ENCODE assay signal across 8 cellular contexts in the genomic region with DNA sequence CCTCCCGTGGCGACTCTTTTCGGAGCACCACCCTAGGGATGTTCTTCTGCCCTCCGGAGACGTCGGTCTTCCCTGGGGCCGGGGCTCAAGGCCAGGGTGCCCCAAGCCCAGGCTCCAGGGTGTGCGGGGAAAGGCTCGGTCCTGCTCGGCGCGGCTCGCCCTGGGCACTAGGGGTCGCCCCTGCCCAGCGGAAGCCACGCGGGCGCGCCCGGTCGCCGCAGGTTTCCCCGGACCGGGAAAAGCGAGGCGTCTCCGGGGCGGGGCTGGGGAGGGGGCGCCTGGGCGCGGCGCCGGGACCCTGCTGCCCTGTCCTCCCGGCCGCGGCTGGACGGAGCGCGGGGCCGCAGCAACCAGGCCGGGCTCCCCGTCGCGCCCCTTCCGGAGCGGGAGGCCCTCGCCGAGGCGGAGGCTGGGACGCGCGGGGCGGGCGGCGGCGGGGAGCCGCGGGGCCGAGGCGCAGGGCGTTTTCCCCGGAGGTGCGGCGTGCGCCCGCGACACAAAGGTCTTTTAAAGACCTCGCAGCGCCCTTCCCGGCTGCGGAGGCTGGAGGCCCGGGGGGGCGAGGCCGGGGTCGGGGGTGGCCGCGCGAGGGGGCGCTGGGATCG.
DNase-seq lines count a peak whose midpoint lies in the region; ATAC-seq and TF ChIP-seq lines count a peak whose summit lies in the region.

No MANE protein-coding gene starts in this region.

- intact Hi-C loops in OCI-LY7 (cut with micrococcal nuclease; ENCODE audit: unreplicated experiment): loop anchor here (2.0 kb wide), 1 partner anchor 265 kb away; no protein-coding TSS in a partner anchor
- intact Hi-C loops in naive thymus-derived CD4-positive, alpha-beta T cell (cut with micrococcal nuclease): loop anchor here (1.0 to 5.0 kb wide), 4 partner anchors 20 to 918 kb away; a partner anchor contains a TSS

- H3K4me3 ChIP-seq in BLaER1 (peak overlapping the region; percentile 77), OCI-LY7 (ENCODE audit: low read depth, low read length, poor library complexity, severe bottlenecking) (peak overlapping the region; percentile 29), fibroblast of lung (replicated peaks in 1 of 4; ENCODE audit: control extremely low read depth in 1 of 4, insufficient read depth in 1 of 4, low read depth in 3 of 4, low read length in 4 of 4) (peak overlapping the region; percentile 45 to 69 (median 48))
- H3K4me3 ChIP-seq in naive thymus-derived CD4-positive, alpha-beta T cell (ENCODE audit: low read length): peak overlapping the region; percentile 43

- H3K9me2 ChIP-seq in OCI-LY7 (ENCODE audit: insufficient read depth, low read length): no peaks in the 10 kb centered on the region

- H2AFZ ChIP-seq in OCI-LY7 (ENCODE audit: low read length) (no peak overlapping the region), fibroblast of lung (ENCODE audit: low read length) (peak overlapping the region; percentile 74)

- H3K9ac ChIP-seq in BLaER1 (peak overlapping the region; percentile 81), fibroblast of lung (ENCODE audit: insufficient read depth, low read length) (peak overlapping the region; percentile 77)

- H3K36me3 ChIP-seq in BLaER1 (no peaks in the 10 kb centered on the region), OCI-LY7 (ENCODE audit: insufficient read depth, low read length) (no peaks in the 10 kb centered on the region), fibroblast of lung (ENCODE audit: control insufficient read depth, insufficient read depth, low read length) (no peaks in the 10 kb centered on the region)
- H3K36me3 ChIP-seq in naive thymus-derived CD4-positive, alpha-beta T cell (ENCODE audit: control insufficient read depth in 2 of 3, insufficient read depth in 3 of 3, low read length in 3 of 3): no peaks in the 10 kb centered on the region

- H3K4me1 ChIP-seq in BLaER1: peaks cover 40% of the 10 kb centered on the region
- H3K4me1 ChIP-seq in OCI-LY7 (ENCODE audit: insufficient read depth, low read length, poor library complexity, severe bottlenecking): no peaks in the 10 kb centered on the region
- peaks cover 9% of the 10 kb centered on the region for H3K4me1 ChIP-seq in fibroblast of lung (ENCODE audit: control insufficient read depth, extremely low read depth, insufficient read depth, low read length)
- H3K4me1 ChIP-seq in naive thymus-derived CD4-positive, alpha-beta T cell (ENCODE audit: control insufficient read depth in 2 of 2, insufficient read depth in 2 of 2, low read length in 2 of 2): peaks cover 5 to 9% of the 10 kb centered on the region in 2 donors

- CTCF ChIA-PET in OCI-LY7 (lab: Charles Lee; ENCODE audit: unreplicated experiment): no interaction called here
- CTCF ChIA-PET in naive thymus-derived CD4-positive, alpha-beta T cell (lab: Charles Lee): interaction anchor here (1.0 to 2.5 kb wide), 2 partner anchors 21 to 703 kb away, joined by 4 to 6 read pairs; no protein-coding TSS in a partner anchor

- H3K4me3 Mint-ChIP-seq in activated T-cell treated with anti-CD3 and anti-CD28 coated beads, Interleukin-2, amount 50 U/mL, for 24 hours: peak overlapping the region; percentile 58
- H3K4me3 Mint-ChIP-seq in naive thymus-derived CD4-positive, alpha-beta T cell: peak overlapping the region in 8 of 10 donors; percentile 25 to 77 (median 51)
- H3K4me3 Mint-ChIP-seq in stimulated activated memory B cell treated with anti-CD40 and anti-IgM and Interleukin-4, amounts not matched to agents 10 μg/mL and 1 μg/mL and 100 μg/mL, for 72 hours: peak overlapping the region; percentile 75

- H3K27ac Mint-ChIP-seq in activated T-cell treated with anti-CD3 and anti-CD28 coated beads, Interleukin-2, amount 50 U/mL, for 24 hours: no peak overlapping the region
- no peak overlapping the region for H3K27ac Mint-ChIP-seq in naive thymus-derived CD4-positive, alpha-beta T cell
- peak overlapping the region; percentile 37 for H3K27ac Mint-ChIP-seq in stimulated activated memory B cell treated with anti-CD40 and anti-IgM and Interleukin-4, amounts not matched to agents 10 μg/mL and 1 μg/mL and 100 μg/mL, for 72 hours

- no TSS peak for BruUV-seq in OCI-LY7 (replicated peaks; lab: Mats Ljungman, UMichigan)

- no peaks in the 10 kb centered on the region for H3K9me3 Mint-ChIP-seq in activated T-cell treated with anti-CD3 and anti-CD28 coated beads, Interleukin-2, amount 50 U/mL, for 24 hours
- H3K9me3 Mint-ChIP-seq in naive thymus-derived CD4-positive, alpha-beta T cell: no peaks in the 10 kb centered on the region
- no peaks in the 10 kb centered on the region for H3K9me3 Mint-ChIP-seq in stimulated activated memory B cell treated with anti-CD40 and anti-IgM and Interleukin-4, amounts not matched to agents 10 μg/mL and 1 μg/mL and 100 μg/mL, for 72 hours

- POLR2A ChIA-PET in OCI-LY7 (lab: Charles Lee): no interaction called here
- POLR2A ChIA-PET in naive thymus-derived CD4-positive, alpha-beta T cell (lab: Charles Lee): no interaction called here

- H3K36me3 Mint-ChIP-seq in activated T-cell treated with anti-CD3 and anti-CD28 coated beads, Interleukin-2, amount 50 U/mL, for 24 hours (ENCODE audit: low read depth): no peaks in the 10 kb centered on the region
- H3K36me3 Mint-ChIP-seq in naive thymus-derived CD4-positive, alpha-beta T cell: no peaks in the 10 kb centered on the region
- no peaks in the 10 kb centered on the region for H3K36me3 Mint-ChIP-seq in stimulated activated memory B cell treated with anti-CD40 and anti-IgM and Interleukin-4, amounts not matched to agents 10 μg/mL and 1 μg/mL and 100 μg/mL, for 72 hours

- H3K27me3 ChIP-seq in BLaER1: no peaks in the 10 kb centered on the region
- H3K27me3 ChIP-seq in fibroblast of lung (ENCODE audit: control insufficient read depth, insufficient read depth, low read length): no peaks in the 10 kb centered on the region
- no peaks in the 10 kb centered on the region for H3K27me3 ChIP-seq in naive thymus-derived CD4-positive, alpha-beta T cell (ENCODE audit: control insufficient read depth in 2 of 2, insufficient read depth in 2 of 2, low read length in 2 of 2)

- TF ChIP-seq CTCF in OCI-LY7 (conservative IDR thresholded peaks at IDR 0.05; ENCODE audit: low read length) (peak; percentile 70), fibroblast of lung (conservative IDR thresholded peaks at IDR 0.05 in 1 of 2, IDR thresholded peaks at IDR 0.05 in 1 of 2; ENCODE audit: low read depth in 1 of 2, low read length in 2 of 2) (peak; percentile 58 to 73)

- H3K79me2 ChIP-seq in OCI-LY7 (ENCODE audit: insufficient read depth, low read depth, low read length) (no peaks in the 10 kb centered on the region), fibroblast of lung (ENCODE audit: control insufficient read depth, insufficient read depth, low read length) (no peaks in the 10 kb centered on the region)

- peaks cover 69% of the 10 kb centered on the region for H3K27me3 Mint-ChIP-seq in activated T-cell treated with anti-CD3 and anti-CD28 coated beads, Interleukin-2, amount 50 U/mL, for 24 hours
- H3K27me3 Mint-ChIP-seq in naive thymus-derived CD4-positive, alpha-beta T cell: peaks cover 0 to 39% (median 6%) of the 10 kb centered on the region in 5 donors
- H3K27me3 Mint-ChIP-seq in stimulated activated memory B cell treated with anti-CD40 and anti-IgM and Interleukin-4, amounts not matched to agents 10 μg/mL and 1 μg/mL and 100 μg/mL, for 72 hours: peaks cover 41% of the 10 kb centered on the region

- H3K27ac ChIP-seq in BLaER1 (peak overlapping the region; percentile 83), OCI-LY7 (ENCODE audit: low read depth, low read length, poor library complexity, severe bottlenecking) (no peak overlapping the region), fibroblast of lung (ENCODE audit: insufficient read depth, low read length) (peak overlapping the region; percentile 39)
- no peak overlapping the region for H3K27ac ChIP-seq in naive thymus-derived CD4-positive, alpha-beta T cell (ENCODE audit: low read depth, low read length)

- DNase-seq in OCI-LY7 (ENCODE audit: low spot score) (peak; percentile 51), fibroblast of lung (ENCODE audit: low read depth in 2 of 2) (peak; percentile 48 to 60)
- DNase-seq in activated T-cell treated with anti-CD3 and anti-CD28 coated beads, Interleukin-2, amount 50 U/mL, for 24 hours: peak; percentile 88
- peak; percentile 31 to 81 (median 71) for DNase-seq in naive thymus-derived CD4-positive, alpha-beta T cell

- H3K9me3 ChIP-seq in BLaER1: peaks cover 5% of the 10 kb centered on the region; the same call in 1 of the 2 replicates
- no peaks in the 10 kb centered on the region for H3K9me3 ChIP-seq in OCI-LY7 (ENCODE audit: low read length)
- H3K9me3 ChIP-seq in fibroblast of lung (ENCODE audit: control insufficient read depth, insufficient read depth, low read depth, low read length): no peaks in the 10 kb centered on the region
- H3K9me3 ChIP-seq in naive thymus-derived CD4-positive, alpha-beta T cell (ENCODE audit: control insufficient read depth in 2 of 3, low read length in 3 of 3): no peaks in the 10 kb centered on the region

- H3K4me2 ChIP-seq in BLaER1: peak overlapping the region; percentile 95
- peak overlapping the region; percentile 32 for H3K4me2 ChIP-seq in OCI-LY7 (ENCODE audit: low read length)
- H3K4me2 ChIP-seq in fibroblast of lung (ENCODE audit: extremely low read depth, insufficient read depth, low read length): peak overlapping the region; percentile 64

- ATAC-seq in GM19395 (IDR thresholded peaks at IDR 0.05; ENCODE audit: unreplicated experiment) (peak; percentile 86), HG03558 (IDR thresholded peaks at IDR 0.05; ENCODE audit: extremely low read depth, unreplicated experiment) (peak; percentile 82)
- ATAC-seq in naive thymus-derived CD4-positive, alpha-beta T cell: peak; percentile 96
- ATAC-seq in stimulated activated memory B cell treated with anti-CD40 and anti-IgM and Interleukin-4, amounts not matched to agents 10 μg/mL and 1 μg/mL and 100 μg/mL, for 72 hours: peak; percentile 92

- no peaks in the 10 kb centered on the region for H4K20me1 ChIP-seq in BLaER1
- H4K20me1 ChIP-seq in OCI-LY7 (ENCODE audit: insufficient read depth, low read length): no peaks in the 10 kb centered on the region
- H4K20me1 ChIP-seq in fibroblast of lung (ENCODE audit: control insufficient read depth, extremely low read depth, insufficient read depth, low read length): no peaks in the 10 kb centered on the region

- H3K4me1 Mint-ChIP-seq in activated T-cell treated with anti-CD3 and anti-CD28 coated beads, Interleukin-2, amount 50 U/mL, for 24 hours (ENCODE audit: low read depth): peaks cover 15% of the 10 kb centered on the region
- H3K4me1 Mint-ChIP-seq in naive thymus-derived CD4-positive, alpha-beta T cell: peaks cover 0 to 7% (median 4%) of the 10 kb centered on the region in 7 donors
- peaks cover 9% of the 10 kb centered on the region for H3K4me1 Mint-ChIP-seq in stimulated activated memory B cell treated with anti-CD40 and anti-IgM and Interleukin-4, amounts not matched to agents 10 μg/mL and 1 μg/mL and 100 μg/mL, for 72 hours

Comparison
In these comparisons a context has a peak if more than half of its experiments do, and no peak if none do; other contexts are left out.
1. H3K27ac ChIP-seq: peak in BLaER1 (single experiment) and fibroblast of lung (single experiment); none in OCI-LY7 (single experiment) and naive thymus-derived CD4-positive, alpha-beta T cell (single experiment).
2. H3K4me2 ChIP-seq: peak in every context shown above with its lines; median percentile 95 in BLaER1; 64 in fibroblast of lung; 32 in OCI-LY7.
3. Peak in every context shown above with its lines, with median percentiles within 50 percentile points of each other: H3K4me3 ChIP-seq, ATAC-seq, DNase-seq and H3K4me3 Mint-ChIP-seq.